ENCODE assay signal across 9 cellular contexts in the genomic region with DNA sequence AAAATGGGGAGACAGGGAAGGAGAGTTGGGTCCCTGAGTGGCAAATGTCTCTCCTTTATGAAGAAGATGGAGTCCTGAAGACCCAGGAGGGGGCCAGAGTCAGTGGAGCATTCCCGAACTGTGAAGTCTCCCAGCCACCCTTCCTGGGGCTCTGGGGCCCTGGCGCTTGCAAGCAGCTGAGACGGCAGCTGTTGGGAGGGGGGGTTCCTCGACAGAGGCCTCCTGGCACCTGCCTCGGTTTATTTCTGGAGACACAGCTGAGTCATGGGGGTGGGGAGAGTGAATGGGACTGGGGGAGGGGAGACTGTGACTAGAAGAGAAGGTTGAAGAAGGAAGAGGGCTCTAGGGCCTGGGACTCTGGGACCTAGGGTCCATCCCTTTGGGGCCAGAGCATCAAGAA. TPM values are rescaled to one million over a fixed set of nuclear protein-coding genes. Genes with fewer than 3 reads are reported as not detected.
A peak's percentile ranks its signal among the peaks of the same experiment; 100 is the strongest.
DNase-seq lines count a peak whose midpoint lies in the region; ATAC-seq and TF ChIP-seq lines count a peak whose summit lies in the region.
"Had no signal": no experiment of that assay in that cellular context is flagged by ENCODE, and none has a peak within 500 bp of the region (broad histone marks: within the 10 kb centered on the region; RNA-seq: fewer than 3 reads in every experiment).

No MANE protein-coding gene starts in this region.

- 6 to 15% (median 8%) methylated on average over 5 of the region's 5 CpGs for WGBS in heart left ventricle, 4 donors
- 7% methylated on average over 5 of the region's 5 CpGs for WGBS in smooth muscle cell (ENCODE audit: low lambda C conversion rate)

- H3K27ac ChIP-seq in heart left ventricle (peak overlapping the region; percentile 53 to 99 (median 96)), smooth muscle cell (ENCODE audit: low read depth) (peak overlapping the region; percentile 93)

- peak overlapping the region; percentile 68 for H3K4me2 ChIP-seq in smooth muscle cell

- peaks cover 34% of the 10 kb centered on the region for H3F3A ChIP-seq in smooth muscle cell (ENCODE audit: low read depth)

- no peak for TF ChIP-seq POLR2A in heart left ventricle (IDR thresholded peaks at IDR 0.05)

- H3K9ac ChIP-seq in smooth muscle cell (ENCODE audit: low read depth), result peak overlapping the region; percentile 0

- no peaks in the 10 kb centered on the region for H3K9me3 ChIP-seq in heart left ventricle
- no peaks in the 10 kb centered on the region for H3K9me3 ChIP-seq in smooth muscle cell (replicated peaks; ENCODE audit: low read depth)

- H3K79me2 ChIP-seq in smooth muscle cell (ENCODE audit: low read depth), result no peaks in the 10 kb centered on the region

- DNase-seq in H7 (peak; percentile 54), SHP77 treated with DMSO at 0.1 percent for 48 hours (lab: John Stamatoyannopoulos, UW) (peak; percentile 83), heart left ventricle (peak in 4 of 5 donors; percentile 77 to 87 (median 85)), smooth muscle cell (lab: John Stamatoyannopoulos, UW; ENCODE audit: unreplicated experiment) (no peak), SW 1271 (lab: John Stamatoyannopoulos, UW) (no peak), NCI-H187 treated with DMSO at 0.1 percent for 48 hours (lab: John Stamatoyannopoulos, UW) (no peak), activated gamma-delta T cell (lab: John Stamatoyannopoulos, UW) (no peak), COR-L47 (lab: John Stamatoyannopoulos, UW) (no peak)
- DNase-seq: activated effector memory CD4-positive, alpha-beta T cell treated with Interleukin-2 at 50 U/mL for 16 hours had no signal

- ATAC-seq in heart left ventricle, result peak in 3 of 4 donors; percentile 4 to 10 (median 6)

- intact Hi-C loops in heart left ventricle (cut with DNase I), result loop anchor here in 4 of 10 donors (5.0 to 10.0 kb wide), 4 partner anchors 158 to 548 kb away; partner anchors contain the start of genes MEF2D (in 3 of the 4) and LMNA (in 1 of the 4)

- H3K36me3 ChIP-seq in H7 (replicated peaks; ENCODE audit: control insufficient read depth, insufficient read depth, low read length) (no peaks in the 10 kb centered on the region), heart left ventricle (no peaks in the 10 kb centered on the region), smooth muscle cell (ENCODE audit: low read depth) (no peaks in the 10 kb centered on the region)

- H3K4me1 ChIP-seq in heart left ventricle (peaks cover 49 to 93% (median 87%) of the 10 kb centered on the region in 12 donors), smooth muscle cell (ENCODE audit: low read depth) (peaks cover 62% of the 10 kb centered on the region)

- no peak overlapping the region for H2AFZ ChIP-seq in smooth muscle cell (ENCODE audit: low read depth)

- H3K27me3 ChIP-seq in H7 (ENCODE audit: control insufficient read depth, insufficient read depth, low read length), result peaks cover 4% of the 10 kb centered on the region; the same call in 1 of the 2 replicates
- no peaks in the 10 kb centered on the region for H3K27me3 ChIP-seq in heart left ventricle
- H3K27me3 ChIP-seq in smooth muscle cell (ENCODE audit: low read depth), result no peaks in the 10 kb centered on the region

- H3K4me3 ChIP-seq in H7 (ENCODE audit: insufficient read depth, low read depth, low read length) (no peak overlapping the region), heart left ventricle (no peak overlapping the region), smooth muscle cell (no peak overlapping the region)

- TF ChIP-seq CTCF in heart left ventricle (IDR thresholded peaks at IDR 0.05), result no peak
- TF ChIP-seq CTCF in smooth muscle cell (IDR thresholded peaks at IDR 0.05; ENCODE audit: borderline replicate concordance, insufficient read depth, poor library complexity, severe bottlenecking), result no peak

- H4K20me1 ChIP-seq in smooth muscle cell (ENCODE audit: low read depth), result no peaks in the 10 kb centered on the region

RNA-seq across cellular contexts. Expression of gene NES, which starts 14.0 kb away (rescaled TPM):
- total RNA-seq in H7 (2014; rRNA removed; shearing (Covaris generic)), result 220 and 231 TPM in 2 replicates
- total RNA-seq in heart left ventricle, result 100 to 1,000 TPM in 7 of 9 donors, 10 to 100 TPM in 2; 75.3 to 499 (median 158) TPM
- 100 to 1,000 TPM in 1 of 2 donors, 10 to 100 TPM in 1; 59.7 to 160 TPM for polyA plus RNA-seq in heart left ventricle
- total RNA-seq in smooth muscle cell, result 27.1 and 28.5 TPM in 2 replicates
- polyA plus RNA-seq in smooth muscle cell, result 11.3 and 23.3 TPM in 2 replicates

RNA-seq across cellular contexts. Expression of gene BCAN, which starts 21.3 kb away (rescaled TPM):
- total RNA-seq in H7 (2014; rRNA removed; shearing (Covaris generic)), result 1.7 and 4.1 TPM in 2 replicates
- under 1 TPM in 4 of 9 donors, not detected in 5; 0.09 to 0.27 (median 0.15) TPM for total RNA-seq in heart left ventricle
- under 1 TPM; 0.10 to 0.15 TPM for polyA plus RNA-seq in heart left ventricle
- total RNA-seq in smooth muscle cell, result not detected in 2 replicates
- 0.79 TPM in 1 of 2 replicates, not detected in the other for polyA plus RNA-seq in smooth muscle cell

RNA-seq across cellular contexts. Expression of gene CRABP2, which starts 42.2 kb away (rescaled TPM):
- total RNA-seq in H7 (2014; rRNA removed; shearing (Covaris generic)), result 137 and 190 TPM in 2 replicates
- total RNA-seq in heart left ventricle, result 10 to 100 TPM in 1 of 9 donors, 1 to 10 TPM in 4, under 1 TPM in 1, not detected in 3; 0.80 to 11.4 (median 1.7) TPM
- polyA plus RNA-seq in heart left ventricle, result 1 to 10 TPM in 1 of 2 donors, under 1 TPM in 1; 0.46 to 1.5 TPM
- 69.4 and 86.6 TPM in 2 replicates for total RNA-seq in smooth muscle cell
- 145 and 277 TPM in 2 replicates for polyA plus RNA-seq in smooth muscle cell

RNA-seq across cellular contexts. Expression of gene HAPLN2, which starts 44.0 kb away (rescaled TPM):
- 0.73 and 1.3 TPM in 2 replicates for total RNA-seq in H7 (2014; rRNA removed; shearing (Covaris generic))
- total RNA-seq in heart left ventricle (1 to 10 TPM in 4 of 9 donors, under 1 TPM in 5; 0.52 to 2.4 (median 0.95) TPM), smooth muscle cell (not detected in 2 replicates)
- polyA plus RNA-seq in heart left ventricle (1 to 10 TPM; 1.2 to 3.0 TPM), smooth muscle cell (1.00 TPM in 1 of 2 replicates, not detected in the other)

Comparison
In these comparisons a context has a peak if more than half of its experiments do, and no peak if none do; other contexts are left out.
1. DNase-seq: peak in H7 (single experiment), SHP77 treated with DMSO at 0.1 percent for 48 hours (single experiment) and heart left ventricle (4 of 5); none in smooth muscle cell (single experiment), SW 1271 (0 of 2), NCI-H187 treated with DMSO at 0.1 percent for 48 hours (single experiment), activated gamma-delta T cell (single experiment) and COR-L47 (single experiment).